17 cellular contexts compared by ENCODE assay signal in genomic region chr13:91955546-91956355, GRCh38.
DNase-seq lines count a peak whose midpoint lies in the region; ATAC-seq and TF ChIP-seq lines count a peak whose summit lies in the region.
"Had no signal": no experiment of that assay in that cellular context is flagged by ENCODE, and none has a peak within 500 bp of the region (broad histone marks: within the 10 kb centered on the region; RNA-seq: fewer than 3 reads in every experiment).

No MANE protein-coding gene starts in this region.

- H3K9me3 Mint-ChIP-seq in GM23338, result no peaks in the 10 kb centered on the region

- no peaks in the 10 kb centered on the region for H4K20me1 ChIP-seq in GM23338 (replicated peaks; ENCODE audit: insufficient read depth)

- H3K4me2 ChIP-seq in GM23338, result no peak overlapping the region
- H3K4me2 ChIP-seq: KMS-11, PC-9 had no signal

- no peaks in the 10 kb centered on the region for H3F3A ChIP-seq in GM23338 (replicated peaks; ENCODE audit: low read depth)

- H3K4me3 Mint-ChIP-seq in GM23338, result no peak overlapping the region
- H3K4me3 Mint-ChIP-seq: HFFc6 had no signal

- H2AFZ ChIP-seq in GM23338, result peak overlapping the region; percentile 20; the same call in 1 of the 2 replicates
- peak overlapping the region; percentile 19 for H2AFZ ChIP-seq in neuron (ENCODE audit: low read depth, low read length)
- H2AFZ ChIP-seq: PC-9 had no signal

- peak overlapping the region; percentile 22; the same call in 1 of the 2 replicates for H3K27ac Mint-ChIP-seq in GM23338
- H3K27ac Mint-ChIP-seq: HFFc6 had no signal

- no peaks in the 10 kb centered on the region for H3K9me2 ChIP-seq in GM23338 (ENCODE audit: insufficient read depth)

- H3K9me3 ChIP-seq in SJCRH30 (replicated peaks), result no peaks in the 10 kb centered on the region
- H3K9me3 ChIP-seq in neuron (ENCODE audit: low read length), result no peaks in the 10 kb centered on the region
- no peaks in the 10 kb centered on the region for H3K9me3 ChIP-seq in HAP-1
- H3K9me3 ChIP-seq: SJSA1 had no signal

- DNase-seq in GM23338 (ENCODE audit: low spot score), result peak; percentile 30
- DNase-seq in SJCRH30, result peak; percentile 2 to 4
- peak; percentile 6 for DNase-seq in iPS-NIHi11 (ENCODE audit: low spot score)
- DNase-seq in stimulated activated CD4-positive, alpha-beta T cell treated with anti-CD3 and anti-CD28 coated beads, Interleukin-2, amount 100 ng/mL, for 48 hours, result no peak
- no peak for DNase-seq in HAP-1 (ENCODE audit: low spot score in 2 of 2)
- DNase-seq: COR-L47, DMS 273 treated with DMSO at 0.1 percent for 48 hours, HFFc6, MV-4-11, NCI-H1694 treated with DMSO at 0.1 percent for 48 hours, NCI-H510A, PC-9 had no signal

- H3K27me3 ChIP-seq in GM23338 (ENCODE audit: insufficient read depth), result no peaks in the 10 kb centered on the region
- no peaks in the 10 kb centered on the region for H3K27me3 ChIP-seq in SJCRH30
- no peaks in the 10 kb centered on the region for H3K27me3 ChIP-seq in neuron (ENCODE audit: insufficient read depth, low read length)
- H3K27me3 ChIP-seq in HAP-1 (ENCODE audit: low read depth), result 0 out of 2 replicates have a peak, but pooled peaks cover 2% of the 10 kb centered on the region
- H3K27me3 ChIP-seq: SJSA1 had no signal

- H3K79me2 ChIP-seq in GM23338 (replicated peaks; ENCODE audit: insufficient read depth), result no peaks in the 10 kb centered on the region

- no peaks in the 10 kb centered on the region for H3K36me3 Mint-ChIP-seq in GM23338 (ENCODE audit: low read depth)

- in situ Hi-C loops in HAP-1 (cut with MboI; ENCODE audit: low sequenced_read_pairs), result no loop called here

- H3K4me1 ChIP-seq in GM23338 (ENCODE audit: insufficient read depth) (no peaks in the 10 kb centered on the region), SJCRH30 (no peaks in the 10 kb centered on the region), neuron (ENCODE audit: insufficient read depth, low read length) (peaks cover 8% of the 10 kb centered on the region), HAP-1 (no peaks in the 10 kb centered on the region)
- H3K4me1 ChIP-seq: SJSA1 had no signal

- TF ChIP-seq CTCF in GM23338 (conservative IDR thresholded peaks at IDR 0.05; ENCODE audit: low read depth in 2 of 2), result peak; percentile 30 to 53; a peak in 3 of 4 replicates

- ATAC-seq in GM23338 (peak; percentile 81), GM19463 (IDR thresholded peaks at IDR 0.05; ENCODE audit: unreplicated experiment) (no peak)

- H3K27ac ChIP-seq in GM23338 (ENCODE audit: low read depth) (no peak overlapping the region), SJCRH30 (no peak overlapping the region)
- H3K27ac ChIP-seq: KMS-11, PC-9, RWPE1, SJSA1 had no signal

- no peak overlapping the region for H3K4me3 ChIP-seq in GM23338
- no peak overlapping the region for H3K4me3 ChIP-seq in SJCRH30
- H3K4me3 ChIP-seq in neuron (ENCODE audit: low read length), result no peak overlapping the region
- no peak overlapping the region for H3K4me3 ChIP-seq in HAP-1
- H3K4me3 ChIP-seq: PC-9, SJSA1 had no signal

- no peaks in the 10 kb centered on the region for H3K27me3 Mint-ChIP-seq in GM23338 (ENCODE audit: insufficient read depth, low read depth, poor library complexity)

- H3K36me3 ChIP-seq in GM23338 (ENCODE audit: insufficient read depth), result no peaks in the 10 kb centered on the region
- no peaks in the 10 kb centered on the region for H3K36me3 ChIP-seq in SJCRH30
- H3K36me3 ChIP-seq in neuron (ENCODE audit: insufficient read depth, low read length), result no peaks in the 10 kb centered on the region
- H3K36me3 ChIP-seq in HAP-1 (replicated peaks), result no peaks in the 10 kb centered on the region
- H3K36me3 ChIP-seq: SJSA1 had no signal

- H3K4me1 Mint-ChIP-seq in GM23338, result peaks cover 3% of the 10 kb centered on the region

TF ChIP-seq in GM23338, 12 proteins besides CTCF, POLR2A, EP300 and RAD21 (continues in another document):
- TF ChIP-seq CREB1 (CRISPR knock-in tag; IDR thresholded peaks at IDR 0.05; ENCODE audit: low read depth), result no peak
- no peak for TF ChIP-seq NANOG (IDR thresholded peaks at IDR 0.05; ENCODE audit: borderline replicate concordance)
- no peak for TF ChIP-seq JUNB (IDR thresholded peaks at IDR 0.05; ENCODE audit: unreplicated experiment)
- no peak for TF ChIP-seq STAT1 (IDR thresholded peaks at IDR 0.05; ENCODE audit: unreplicated experiment)
- TF ChIP-seq ZNF462 (CRISPR knock-in tag; IDR thresholded peaks at IDR 0.05), result no peak
- TF ChIP-seq REST (IDR thresholded peaks at IDR 0.05; ENCODE audit: unreplicated experiment), result no peak
- TF ChIP-seq EZH2phosphoT487 (IDR thresholded peaks at IDR 0.05; ENCODE audit: unreplicated experiment), result no peak

Comparison
In these comparisons a context has a peak if more than half of its experiments do, and no peak if none do; other contexts are left out.
1. DNase-seq: peak in GM23338 (single experiment), SJCRH30 (2 of 2) and iPS-NIHi11 (single experiment); none in stimulated activated CD4-positive, alpha-beta T cell treated with anti-CD3 and anti-CD28 coated beads, Interleukin-2, amount 100 ng/mL, for 48 hours (0 of 2) and HAP-1 (0 of 2).